1 cellular context compared by ENCODE assay signal in the genomic region with DNA sequence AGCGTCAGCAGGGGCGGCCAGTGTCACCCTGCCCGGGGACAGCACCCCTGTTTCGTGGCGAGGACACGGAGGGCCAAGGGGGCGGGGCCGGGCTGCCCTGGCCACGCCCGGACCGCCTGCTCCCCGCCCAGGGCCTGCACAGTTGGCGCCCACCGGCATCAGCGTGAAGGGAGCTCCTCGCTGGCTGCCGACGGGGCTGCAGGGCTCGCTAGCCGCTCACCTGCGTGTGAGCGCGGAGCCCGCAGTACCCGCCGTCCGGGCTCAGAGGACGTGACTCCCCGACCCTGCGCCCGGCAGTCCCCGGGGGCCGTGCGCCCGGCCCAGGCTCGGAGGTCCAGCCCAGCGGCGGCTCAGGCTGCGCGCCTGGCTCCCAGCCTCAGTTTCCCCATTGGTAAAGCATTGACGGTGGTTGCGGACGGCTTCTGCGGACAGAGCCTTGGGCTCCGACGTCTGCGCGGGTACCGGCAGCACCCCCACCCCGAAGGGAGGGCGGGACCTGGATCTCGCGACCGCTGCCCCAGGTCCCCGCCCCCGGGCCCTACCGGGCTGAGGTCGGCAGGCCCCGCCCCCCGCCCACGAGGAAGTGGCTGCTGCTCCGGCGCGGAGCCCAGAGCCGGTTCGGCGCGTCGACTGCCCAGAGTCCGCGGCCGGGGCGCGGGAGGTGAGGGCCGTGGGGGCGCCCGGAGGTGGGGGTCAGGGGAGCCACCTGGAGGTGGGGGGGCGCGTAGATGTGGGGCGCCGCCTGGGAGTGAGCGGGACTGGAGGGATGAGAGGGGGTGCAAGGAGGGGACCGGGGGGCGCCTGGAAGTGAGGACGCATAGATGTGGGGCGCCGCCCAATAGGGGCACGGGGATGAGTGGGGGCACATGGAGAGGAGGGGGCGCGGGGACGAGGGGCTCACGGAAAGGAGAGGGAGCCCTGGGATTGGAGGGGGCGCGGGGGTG.
TF ChIP-seq lines count a peak whose summit lies in the region.

A gene (plus strand): TSS at position 610 of the 944 bp plus-strand sequence. CDS start 10,985 bp downstream, outside the sequence.

TF ChIP-seq in HepG2, 621 proteins besides CTCF, POLR2A, EP300 and RAD21 (continued from another document and continues in another):
- TF ChIP-seq, protein P1, sequence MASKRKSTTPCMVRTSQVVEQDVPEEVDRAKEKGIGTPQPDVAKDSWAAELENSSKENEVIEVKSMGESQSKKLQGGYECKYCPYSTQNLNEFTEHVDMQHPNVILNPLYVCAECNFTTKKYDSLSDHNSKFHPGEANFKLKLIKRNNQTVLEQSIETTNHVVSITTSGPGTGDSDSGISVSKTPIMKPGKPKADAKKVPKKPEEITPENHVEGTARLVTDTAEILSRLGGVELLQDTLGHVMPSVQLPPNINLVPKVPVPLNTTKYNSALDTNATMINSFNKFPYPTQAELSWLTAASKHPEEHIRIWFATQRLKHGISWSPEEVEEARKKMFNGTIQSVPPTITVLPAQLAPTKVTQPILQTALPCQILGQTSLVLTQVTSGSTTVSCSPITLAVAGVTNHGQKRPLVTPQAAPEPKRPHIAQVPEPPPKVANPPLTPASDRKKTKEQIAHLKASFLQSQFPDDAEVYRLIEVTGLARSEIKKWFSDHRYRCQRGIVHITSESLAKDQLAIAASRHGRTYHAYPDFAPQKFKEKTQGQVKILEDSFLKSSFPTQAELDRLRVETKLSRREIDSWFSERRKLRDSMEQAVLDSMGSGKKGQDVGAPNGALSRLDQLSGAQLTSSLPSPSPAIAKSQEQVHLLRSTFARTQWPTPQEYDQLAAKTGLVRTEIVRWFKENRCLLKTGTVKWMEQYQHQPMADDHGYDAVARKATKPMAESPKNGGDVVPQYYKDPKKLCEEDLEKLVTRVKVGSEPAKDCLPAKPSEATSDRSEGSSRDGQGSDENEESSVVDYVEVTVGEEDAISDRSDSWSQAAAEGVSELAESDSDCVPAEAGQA (IDR thresholded peaks at IDR 0.05; ENCODE audit: low read depth), result no peak
- TF ChIP-seq, protein P1 (CRISPR knock-in tag; IDR thresholded peaks at IDR 0.05; ENCODE audit: borderline replicate concordance), result no peak
- TF ChIP-seq, protein P2, sequence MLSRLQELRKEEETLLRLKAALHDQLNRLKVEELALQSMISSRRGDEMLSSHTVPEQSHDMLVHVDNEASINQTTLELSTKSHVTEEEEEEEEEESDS (CRISPR knock-in tag; IDR thresholded peaks at IDR 0.05; ENCODE audit: borderline replicate concordance), result no peak
- TF ChIP-seq KLF16 (CRISPR knock-in tag; IDR thresholded peaks at IDR 0.05) (no peak), PCBP1 (IDR thresholded peaks at IDR 0.05; ENCODE audit: borderline replicate concordance, low read depth, low read length) (no peak), ZFP82 (CRISPR knock-in tag; IDR thresholded peaks at IDR 0.05; ENCODE audit: borderline replicate concordance) (no peak), AGO2 (optimal IDR thresholded peaks at IDR 0.05; ENCODE audit: low read depth, low read length) (peak; percentile 69), MLLT10 (CRISPR knock-in tag; IDR thresholded peaks at IDR 0.05) (no peak), MZF1 (CRISPR knock-in tag; IDR thresholded peaks at IDR 0.05; ENCODE audit: borderline replicate concordance) (no peak), GABPA (IDR thresholded peaks at IDR 0.05; ENCODE audit: low read depth, low read length) (no peak), GABPA (CRISPR knock-in tag; IDR thresholded peaks at IDR 0.05; ENCODE audit: low read depth) (no peak), CEBPB (IDR thresholded peaks at IDR 0.05; ENCODE audit: borderline replicate concordance, low read depth, low read length) (no peak), PCBP2 (optimal IDR thresholded peaks at IDR 0.05; ENCODE audit: low read depth, low read length, poor library complexity, severe bottlenecking) (no peak), RBFOX2 (IDR thresholded peaks at IDR 0.05; ENCODE audit: low read depth, low read length) (peak; percentile 76), NR2C2 (CRISPR knock-in tag; IDR thresholded peaks at IDR 0.05; ENCODE audit: borderline replicate concordance) (no peak; the same call in 1 of the 2 replicates), ZNF772 (CRISPR knock-in tag; IDR thresholded peaks at IDR 0.05) (no peak; the same call in 1 of the 2 replicates), ZNF44 (CRISPR knock-in tag; IDR thresholded peaks at IDR 0.05) (0 out of 2 replicates have a peak, but pooled peaks have one; percentile 25), U2AF1 (optimal IDR thresholded peaks at IDR 0.05; ENCODE audit: low read depth, low read length) (no peak), ZNF484 (CRISPR knock-in tag; IDR thresholded peaks at IDR 0.05; ENCODE audit: borderline replicate concordance, low read depth) (no peak), NCOR1 (IDR thresholded peaks at IDR 0.05; ENCODE audit: borderline replicate concordance, low read length) (0 out of 2 replicates have a peak, but pooled peaks have one; percentile 59), NBN (conservative IDR thresholded peaks at IDR 0.05) (no peak), EZH2 (conservative IDR thresholded peaks at IDR 0.05; ENCODE audit: low read depth, low read length) (no peak), DMAP1 (CRISPR knock-in tag; IDR thresholded peaks at IDR 0.05) (peak; percentile 48), ZNF709 (CRISPR knock-in tag; IDR thresholded peaks at IDR 0.05) (no peak), HCFC1 (IDR thresholded peaks at IDR 0.05; ENCODE audit: low read depth, low read length) (no peak), KDM3A (CRISPR knock-in tag; IDR thresholded peaks at IDR 0.05; ENCODE audit: low read depth) (no peak), ZNF296 (CRISPR knock-in tag; conservative IDR thresholded peaks at IDR 0.05) (no peak), ZNF317 (CRISPR knock-in tag; IDR thresholded peaks at IDR 0.05) (no peak), FOXA3 (CRISPR knock-in tag; IDR thresholded peaks at IDR 0.05) (no peak)
- TF ChIP-seq, protein P3, sequence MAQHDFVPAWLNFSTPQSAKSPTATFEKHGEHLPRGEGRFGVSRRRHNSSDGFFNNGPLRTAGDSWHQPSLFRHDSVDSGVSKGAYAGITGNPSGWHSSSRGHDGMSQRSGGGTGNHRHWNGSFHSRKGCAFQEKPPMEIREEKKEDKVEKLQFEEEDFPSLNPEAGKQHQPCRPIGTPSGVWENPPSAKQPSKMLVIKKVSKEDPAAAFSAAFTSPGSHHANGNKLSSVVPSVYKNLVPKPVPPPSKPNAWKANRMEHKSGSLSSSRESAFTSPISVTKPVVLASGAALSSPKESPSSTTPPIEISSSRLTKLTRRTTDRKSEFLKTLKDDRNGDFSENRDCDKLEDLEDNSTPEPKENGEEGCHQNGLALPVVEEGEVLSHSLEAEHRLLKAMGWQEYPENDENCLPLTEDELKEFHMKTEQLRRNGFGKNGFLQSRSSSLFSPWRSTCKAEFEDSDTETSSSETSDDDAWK (CRISPR knock-in tag; IDR thresholded peaks at IDR 0.05), result no peak
- TF ChIP-seq, protein P4, sequence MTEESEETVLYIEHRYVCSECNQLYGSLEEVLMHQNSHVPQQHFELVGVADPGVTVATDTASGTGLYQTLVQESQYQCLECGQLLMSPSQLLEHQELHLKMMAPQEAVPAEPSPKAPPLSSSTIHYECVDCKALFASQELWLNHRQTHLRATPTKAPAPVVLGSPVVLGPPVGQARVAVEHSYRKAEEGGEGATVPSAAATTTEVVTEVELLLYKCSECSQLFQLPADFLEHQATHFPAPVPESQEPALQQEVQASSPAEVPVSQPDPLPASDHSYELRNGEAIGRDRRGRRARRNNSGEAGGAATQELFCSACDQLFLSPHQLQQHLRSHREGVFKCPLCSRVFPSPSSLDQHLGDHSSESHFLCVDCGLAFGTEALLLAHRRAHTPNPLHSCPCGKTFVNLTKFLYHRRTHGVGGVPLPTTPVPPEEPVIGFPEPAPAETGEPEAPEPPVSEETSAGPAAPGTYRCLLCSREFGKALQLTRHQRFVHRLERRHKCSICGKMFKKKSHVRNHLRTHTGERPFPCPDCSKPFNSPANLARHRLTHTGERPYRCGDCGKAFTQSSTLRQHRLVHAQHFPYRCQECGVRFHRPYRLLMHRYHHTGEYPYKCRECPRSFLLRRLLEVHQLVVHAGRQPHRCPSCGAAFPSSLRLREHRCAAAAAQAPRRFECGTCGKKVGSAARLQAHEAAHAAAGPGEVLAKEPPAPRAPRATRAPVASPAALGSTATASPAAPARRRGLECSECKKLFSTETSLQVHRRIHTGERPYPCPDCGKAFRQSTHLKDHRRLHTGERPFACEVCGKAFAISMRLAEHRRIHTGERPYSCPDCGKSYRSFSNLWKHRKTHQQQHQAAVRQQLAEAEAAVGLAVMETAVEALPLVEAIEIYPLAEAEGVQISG (CRISPR knock-in tag; IDR thresholded peaks at IDR 0.05), result peak; percentile 61; the same call in 1 of the 2 replicates
- TF ChIP-seq, protein P5, sequence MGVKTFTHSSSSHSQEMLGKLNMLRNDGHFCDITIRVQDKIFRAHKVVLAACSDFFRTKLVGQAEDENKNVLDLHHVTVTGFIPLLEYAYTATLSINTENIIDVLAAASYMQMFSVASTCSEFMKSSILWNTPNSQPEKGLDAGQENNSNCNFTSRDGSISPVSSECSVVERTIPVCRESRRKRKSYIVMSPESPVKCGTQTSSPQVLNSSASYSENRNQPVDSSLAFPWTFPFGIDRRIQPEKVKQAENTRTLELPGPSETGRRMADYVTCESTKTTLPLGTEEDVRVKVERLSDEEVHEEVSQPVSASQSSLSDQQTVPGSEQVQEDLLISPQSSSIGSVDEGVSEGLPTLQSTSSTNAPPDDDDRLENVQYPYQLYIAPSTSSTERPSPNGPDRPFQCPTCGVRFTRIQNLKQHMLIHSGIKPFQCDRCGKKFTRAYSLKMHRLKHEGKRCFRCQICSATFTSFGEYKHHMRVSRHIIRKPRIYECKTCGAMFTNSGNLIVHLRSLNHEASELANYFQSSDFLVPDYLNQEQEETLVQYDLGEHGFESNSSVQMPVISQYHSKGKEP (CRISPR knock-in tag; IDR thresholded peaks at IDR 0.05), result no peak
- TF ChIP-seq, protein P6, sequence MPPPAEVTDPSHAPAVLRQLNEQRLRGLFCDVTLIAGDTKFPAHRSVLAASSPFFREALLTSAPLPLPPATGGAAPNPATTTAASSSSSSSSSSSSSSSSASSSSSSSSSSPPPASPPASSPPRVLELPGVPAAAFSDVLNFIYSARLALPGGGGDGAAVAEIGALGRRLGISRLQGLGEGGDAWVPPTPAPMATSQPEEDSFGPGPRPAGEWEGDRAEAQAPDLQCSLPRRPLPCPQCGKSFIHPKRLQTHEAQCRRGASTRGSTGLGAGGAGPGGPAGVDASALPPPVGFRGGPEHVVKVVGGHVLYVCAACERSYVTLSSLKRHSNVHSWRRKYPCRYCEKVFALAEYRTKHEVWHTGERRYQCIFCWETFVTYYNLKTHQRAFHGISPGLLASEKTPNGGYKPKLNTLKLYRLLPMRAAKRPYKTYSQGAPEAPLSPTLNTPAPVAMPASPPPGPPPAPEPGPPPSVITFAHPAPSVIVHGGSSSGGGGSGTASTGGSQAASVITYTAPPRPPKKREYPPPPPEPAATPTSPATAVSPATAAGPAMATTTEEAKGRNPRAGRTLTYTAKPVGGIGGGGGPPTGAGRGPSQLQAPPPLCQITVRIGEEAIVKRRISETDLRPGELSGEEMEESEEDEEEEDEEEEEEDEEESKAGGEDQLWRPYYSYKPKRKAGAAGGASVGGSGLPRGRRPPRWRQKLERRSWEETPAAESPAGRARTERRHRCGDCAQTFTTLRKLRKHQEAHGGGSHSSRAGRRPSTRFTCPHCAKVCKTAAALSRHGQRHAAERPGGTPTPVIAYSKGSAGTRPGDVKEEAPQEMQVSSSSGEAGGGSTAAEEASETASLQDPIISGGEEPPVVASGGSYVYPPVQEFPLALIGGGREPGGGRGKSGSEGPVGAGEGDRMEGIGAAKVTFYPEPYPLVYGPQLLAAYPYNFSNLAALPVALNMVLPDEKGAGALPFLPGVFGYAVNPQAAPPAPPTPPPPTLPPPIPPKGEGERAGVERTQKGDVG (CRISPR knock-in tag; IDR thresholded peaks at IDR 0.05; ENCODE audit: borderline replicate concordance), result no peak
- TF ChIP-seq, protein P7, sequence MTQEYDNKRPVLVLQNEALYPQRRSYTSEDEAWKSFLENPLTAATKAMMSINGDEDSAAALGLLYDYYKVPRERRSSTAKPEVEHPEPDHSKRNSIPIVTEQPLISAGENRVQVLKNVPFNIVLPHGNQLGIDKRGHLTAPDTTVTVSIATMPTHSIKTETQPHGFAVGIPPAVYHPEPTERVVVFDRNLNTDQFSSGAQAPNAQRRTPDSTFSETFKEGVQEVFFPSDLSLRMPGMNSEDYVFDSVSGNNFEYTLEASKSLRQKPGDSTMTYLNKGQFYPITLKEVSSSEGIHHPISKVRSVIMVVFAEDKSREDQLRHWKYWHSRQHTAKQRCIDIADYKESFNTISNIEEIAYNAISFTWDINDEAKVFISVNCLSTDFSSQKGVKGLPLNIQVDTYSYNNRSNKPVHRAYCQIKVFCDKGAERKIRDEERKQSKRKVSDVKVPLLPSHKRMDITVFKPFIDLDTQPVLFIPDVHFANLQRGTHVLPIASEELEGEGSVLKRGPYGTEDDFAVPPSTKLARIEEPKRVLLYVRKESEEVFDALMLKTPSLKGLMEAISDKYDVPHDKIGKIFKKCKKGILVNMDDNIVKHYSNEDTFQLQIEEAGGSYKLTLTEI (CRISPR knock-in tag; conservative IDR thresholded peaks at IDR 0.05), result no peak
- TF ChIP-seq, protein P8, sequence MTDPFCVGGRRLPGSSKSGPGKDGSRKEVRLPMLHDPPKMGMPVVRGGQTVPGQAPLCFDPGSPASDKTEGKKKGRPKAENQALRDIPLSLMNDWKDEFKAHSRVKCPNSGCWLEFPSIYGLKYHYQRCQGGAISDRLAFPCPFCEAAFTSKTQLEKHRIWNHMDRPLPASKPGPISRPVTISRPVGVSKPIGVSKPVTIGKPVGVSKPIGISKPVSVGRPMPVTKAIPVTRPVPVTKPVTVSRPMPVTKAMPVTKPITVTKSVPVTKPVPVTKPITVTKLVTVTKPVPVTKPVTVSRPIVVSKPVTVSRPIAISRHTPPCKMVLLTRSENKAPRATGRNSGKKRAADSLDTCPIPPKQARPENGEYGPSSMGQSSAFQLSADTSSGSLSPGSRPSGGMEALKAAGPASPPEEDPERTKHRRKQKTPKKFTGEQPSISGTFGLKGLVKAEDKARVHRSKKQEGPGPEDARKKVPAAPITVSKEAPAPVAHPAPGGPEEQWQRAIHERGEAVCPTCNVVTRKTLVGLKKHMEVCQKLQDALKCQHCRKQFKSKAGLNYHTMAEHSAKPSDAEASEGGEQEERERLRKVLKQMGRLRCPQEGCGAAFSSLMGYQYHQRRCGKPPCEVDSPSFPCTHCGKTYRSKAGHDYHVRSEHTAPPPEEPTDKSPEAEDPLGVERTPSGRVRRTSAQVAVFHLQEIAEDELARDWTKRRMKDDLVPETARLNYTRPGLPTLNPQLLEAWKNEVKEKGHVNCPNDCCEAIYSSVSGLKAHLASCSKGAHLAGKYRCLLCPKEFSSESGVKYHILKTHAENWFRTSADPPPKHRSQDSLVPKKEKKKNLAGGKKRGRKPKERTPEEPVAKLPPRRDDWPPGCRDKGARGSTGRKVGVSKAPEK (CRISPR knock-in tag; IDR thresholded peaks at IDR 0.05; ENCODE audit: borderline replicate concordance), result no peak
